In genomic region chr6:70282906-70283461, GRCh38 we compare ENCODE assay signal across 15 cellular contexts. TPM values are rescaled to one million over a fixed set of nuclear protein-coding genes. Genes with fewer than 3 reads are reported as not detected.
DNase-seq lines count a peak whose midpoint lies in the region; ATAC-seq and TF ChIP-seq lines count a peak whose summit lies in the region.
"Had no signal": no experiment of that assay in that cellular context is flagged by ENCODE, and none has a peak within 500 bp of the region (broad histone marks: within the 10 kb centered on the region; RNA-seq: fewer than 3 reads in every experiment).

No MANE protein-coding gene starts in this region.

- no peak overlapping the region for H2AFZ ChIP-seq in PC-9

- no peaks in the 10 kb centered on the region for H3K9me2 ChIP-seq in PC-9 (ENCODE audit: insufficient read depth)

- WGBS in ectodermal cell, 2 experiments: 2% methylated on average over 31 of the region's 31 CpGs

- H3K27me3 ChIP-seq in H7 (ENCODE audit: control insufficient read depth, insufficient read depth, low read length) (peaks cover 47% of the 10 kb centered on the region), ectodermal cell (ENCODE audit: control insufficient read depth, insufficient read depth, low read length, poor library complexity, severe bottlenecking) (peaks cover 49% of the 10 kb centered on the region), PC-9 (ENCODE audit: insufficient read depth, low read depth) (peaks cover 40% of the 10 kb centered on the region)

- no peak overlapping the region for H3K4me2 ChIP-seq in PC-9

- ATAC-seq in GM18867 (IDR thresholded peaks at IDR 0.05; ENCODE audit: unreplicated experiment): no peak
- ATAC-seq: activated naive CD4-positive, alpha-beta T cell treated with anti-CD3 and anti-CD28 coated beads, Interleukin-2, amount 50 U/mL, for 72 hours had no signal

- DNase-seq in H7 (peak; percentile 82), iPS-NIHi11 (ENCODE audit: low spot score) (peak; percentile 84), posterior vena cava (ENCODE audit: low spot score) (peak; percentile 75), NCI-H1694 (lab: John Stamatoyannopoulos, UW) (no peak), NCI-H2107 treated with DMSO at 0.1 percent for 48 hours (lab: John Stamatoyannopoulos, UW; ENCODE audit: unreplicated experiment) (no peak), PC-9 (no peak)
- DNase-seq: BE2C; cerebellar nuclear complex; NCI-H1092; stimulated activated CD4-positive, alpha-beta T cell treated with anti-CD3 and anti-CD28 coated beads, Interleukin-1b, Interleukin-23, amount 100 ng/mL, for 48 hours had no signal

- no peak for TF ChIP-seq CTCF in PC-9 (conservative IDR thresholded peaks at IDR 0.05)

- H3K9me3 ChIP-seq in ectodermal cell (ENCODE audit: control insufficient read depth, low read length) (no peaks in the 10 kb centered on the region), PC-9 (ENCODE audit: insufficient read depth, low read depth) (no peaks in the 10 kb centered on the region)
- H3K9me3 ChIP-seq: BE2C had no signal

- H3K36me3 ChIP-seq in H7 (replicated peaks; ENCODE audit: control insufficient read depth, insufficient read depth, low read length): no peaks in the 10 kb centered on the region
- H3K36me3 ChIP-seq in ectodermal cell (ENCODE audit: control insufficient read depth, insufficient read depth, low read length): no peaks in the 10 kb centered on the region
- no peaks in the 10 kb centered on the region for H3K36me3 ChIP-seq in PC-9 (ENCODE audit: low read depth)
- H3K36me3 ChIP-seq: BE2C had no signal

- no peaks in the 10 kb centered on the region for H4K20me1 ChIP-seq in PC-9 (ENCODE audit: insufficient read depth)

- CTCF ChIA-PET in PC-9 (lab: Charles Lee): no interaction called here

- POLR2A ChIA-PET in PC-9 (lab: Charles Lee; ENCODE audit: unreplicated experiment): no interaction called here

- no peaks in the 10 kb centered on the region for H3F3A ChIP-seq in PC-9 (ENCODE audit: insufficient read depth, low read depth)

- H3K4me1 ChIP-seq in ectodermal cell (ENCODE audit: control insufficient read depth, insufficient read depth, low read length) (peaks cover 10% of the 10 kb centered on the region), PC-9 (replicated peaks; ENCODE audit: insufficient read depth) (no peaks in the 10 kb centered on the region)
- H3K4me1 ChIP-seq: BE2C had no signal

- no peaks in the 10 kb centered on the region for H3K79me2 ChIP-seq in PC-9 (ENCODE audit: low read depth)

- BruUV-seq in PC-9 (replicated peaks; lab: Mats Ljungman, UMichigan): no TSS peak

- H3K27ac ChIP-seq in ectodermal cell (ENCODE audit: insufficient read depth, low read depth, low read length, poor library complexity, severe bottlenecking) (no peak overlapping the region), PC-9 (no peak overlapping the region)

- H3K4me3 ChIP-seq in H7 (ENCODE audit: insufficient read depth, low read depth, low read length) (peak overlapping the region; percentile 59), ectodermal cell (ENCODE audit: insufficient read depth, low read depth, low read length) (peak overlapping the region; percentile 32), PC-9 (no peak overlapping the region)

- intact Hi-C loops in posterior vena cava (cut with DNase I): no loop called here
- intact Hi-C loops in PC-9 (cut with micrococcal nuclease; ENCODE audit: unreplicated experiment): no loop called here

RNA-seq across cellular contexts. Expression of gene COL9A1, which starts 19.9 kb away (rescaled TPM):
- total RNA-seq in H7 (2014; rRNA removed; shearing (Covaris generic)): 2.5 and 4.7 TPM in 2 replicates
- polyA plus RNA-seq in ectodermal cell (2013, experiment 1 of 4): 21.6 TPM
- 22.1 TPM for polyA plus RNA-seq in ectodermal cell (2013, experiment 2 of 4)
- polyA plus RNA-seq in ectodermal cell (2013, experiment 3 of 4): 14.6 TPM
- polyA plus RNA-seq in ectodermal cell (2013, experiment 4 of 4): 16.6 TPM
- total RNA-seq in posterior vena cava (not detected), PC-9 (2021) (not detected in 2 replicates)
- total RNA-seq: activated naive CD4-positive, alpha-beta T cell treated with anti-CD3 and anti-CD28 coated beads, Interleukin-2, amount 50 U/mL, for 72 hours; NCI-H460; osteocyte had no signal

Comparison
In these comparisons a context has a peak if more than half of its experiments do, and no peak if none do; other contexts are left out.
1. DNase-seq: peak in H7 (single experiment), iPS-NIHi11 (single experiment) and posterior vena cava (single experiment); none in NCI-H1694 (single experiment), NCI-H2107 treated with DMSO at 0.1 percent for 48 hours (single experiment) and PC-9 (0 of 2).